27 cellular contexts compared by ENCODE assay signal in genomic region chr16:66030036-66030435, GRCh38.
DNase-seq lines count a peak whose midpoint lies in the region; ATAC-seq, FAIRE-seq and TF ChIP-seq lines count a peak whose summit lies in the region.
"Had no signal": no experiment of that assay in that cellular context is flagged by ENCODE, and none has a peak within 500 bp of the region (broad histone marks: within the 10 kb centered on the region; RNA-seq: fewer than 3 reads in every experiment).

No MANE protein-coding gene starts in this region.

- FAIRE-seq in HepG2 (lab: Jason Lieb, UNC) = no peak
- FAIRE-seq: GM12878 had no signal

- H3K4me2 ChIP-seq in HepG2 (ENCODE audit: low read depth, low read length) = no peak overlapping the region
- H3K4me2 ChIP-seq in OCI-LY7 (ENCODE audit: low read length) = no peak overlapping the region

- DNase-seq in AG10803 (ENCODE audit: low read depth) = peak; percentile 43
- DNase-seq in M059J (ENCODE audit: low read depth) = peak; percentile 74
- DNase-seq in choroid plexus epithelial cell (ENCODE audit: low read depth) = peak; percentile 82
- DNase-seq in HepG2 (ENCODE audit: low spot score) = no peak
- DNase-seq in OCI-LY7 (ENCODE audit: low spot score) = no peak
- no peak for DNase-seq in GM19238 (ENCODE audit: insufficient read length, low spot score)
- no peak for DNase-seq in upper lobe of left lung
- DNase-seq: activated CD4-positive, alpha-beta T cell treated with anti-CD3 and anti-CD28 coated beads, Interleukin-2, amount 50 U/mL, for 1 hour; activated naive CD8-positive, alpha-beta T cell treated with anti-CD3 and anti-CD28 coated beads, Interleukin-2, amount 10 ng/mL, durations not matched to agents 7 days and 5 days; CD8-positive, alpha-beta T cell; head of caudate nucleus; midbrain; NCI-H1092; NCI-H1930; NCI-H345; NCI-H82; PC-3; SHP77 treated with DMSO at 0.1 percent for 48 hours; stimulated activated CD4-positive, alpha-beta T cell treated with anti-CD3 and anti-CD28 coated beads, Interleukin-2, amount 100 ng/mL, for 24 hours; uterus had no signal

- no peaks in the 10 kb centered on the region for H3K9me3 ChIP-seq in mesodermal cell (ENCODE audit: control insufficient read depth, low read length)
- H3K9me3 ChIP-seq in HepG2 (ENCODE audit: low read length) = peaks cover under 1% of the 10 kb centered on the region; the same call in 1 of the 2 replicates
- H3K9me3 ChIP-seq in OCI-LY7 (ENCODE audit: low read length) = no peaks in the 10 kb centered on the region
- peaks cover 0 to 1% (median under 1%) of the 10 kb centered on the region in 4 donors for H3K9me3 ChIP-seq in upper lobe of left lung
- H3K9me3 ChIP-seq: breast epithelium, suprapubic skin, uterus had no signal

- no peak overlapping the region for H3K9ac ChIP-seq in HepG2 (ENCODE audit: insufficient read depth, low read depth, low read length)

- H4K20me1 ChIP-seq in HepG2 (ENCODE audit: insufficient read depth, low read length) (no peaks in the 10 kb centered on the region), OCI-LY7 (ENCODE audit: insufficient read depth, low read length) (no peaks in the 10 kb centered on the region)

- H3K4me1 ChIP-seq in mesodermal cell (ENCODE audit: control insufficient read depth, insufficient read depth, low read length, poor library complexity, severe bottlenecking) = peaks cover 15% of the 10 kb centered on the region
- H3K4me1 ChIP-seq in HepG2 (ENCODE audit: insufficient read depth, low read length) = no peaks in the 10 kb centered on the region
- no peaks in the 10 kb centered on the region for H3K4me1 ChIP-seq in OCI-LY7 (ENCODE audit: insufficient read depth, low read length, poor library complexity, severe bottlenecking)
- H3K4me1 ChIP-seq in upper lobe of left lung = no peaks in the 10 kb centered on the region
- H3K4me1 ChIP-seq: breast epithelium, uterus had no signal

- POLR2A ChIA-PET in HepG2 (lab: Yijun Ruan, JAX) (no interaction called here), OCI-LY7 (lab: Charles Lee) (no interaction called here)

- H2AFZ ChIP-seq in HepG2 (ENCODE audit: low read length) = no peak overlapping the region
- H2AFZ ChIP-seq in OCI-LY7 (ENCODE audit: low read length) = no peak overlapping the region

- CTCF ChIA-PET in HepG2 (lab: Yijun Ruan, JAX; ENCODE audit: low intra/inter-chr PET ratio, low total read pairs) (no interaction called here), OCI-LY7 (lab: Charles Lee; ENCODE audit: unreplicated experiment) (no interaction called here)

- H3K36me3 ChIP-seq in mesodermal cell (ENCODE audit: control insufficient read depth, insufficient read depth, low read length) (no peaks in the 10 kb centered on the region), HepG2 (replicated peaks in 1 of 2; ENCODE audit: control insufficient read depth in 1 of 2, insufficient read depth in 2 of 2, low read length in 2 of 2) (no peaks in the 10 kb centered on the region), OCI-LY7 (ENCODE audit: insufficient read depth, low read length) (no peaks in the 10 kb centered on the region), upper lobe of left lung (no peaks in the 10 kb centered on the region)
- H3K36me3 ChIP-seq: breast epithelium, suprapubic skin, uterus had no signal

- intact Hi-C loops in HepG2 (cut with micrococcal nuclease; ENCODE audit: unreplicated experiment) (no loop called here), OCI-LY7 (cut with micrococcal nuclease; ENCODE audit: unreplicated experiment) (no loop called here)

- in situ Hi-C loops in HepG2 (cut with HindIII; ENCODE audit: extremely low pct_ligation_motif_present, low pct_unique_long_range_greater_than_20kb) = no loop called here

- no peak for TF ChIP-seq POLR2A in HepG2 (IDR thresholded peaks at IDR 0.05; ENCODE audit: insufficient read depth in 1 of 2, low read depth in 2 of 2, low read length in 2 of 2)
- TF ChIP-seq POLR2A in upper lobe of left lung (IDR thresholded peaks at IDR 0.05) = no peak

- TF ChIP-seq EP300 in HepG2 (IDR thresholded peaks at IDR 0.05; ENCODE audit: low read depth in 2 of 2, low read length in 2 of 2) = no peak
- no peak for TF ChIP-seq EP300 in HepG2 (CRISPR knock-in tag; IDR thresholded peaks at IDR 0.05; ENCODE audit: borderline replicate concordance)
- TF ChIP-seq EP300 in upper lobe of left lung (IDR thresholded peaks at IDR 0.05) = no peak

- BruUV-seq in HepG2 (replicated peaks; lab: Mats Ljungman, UMichigan) (no TSS peak), OCI-LY7 (replicated peaks; lab: Mats Ljungman, UMichigan) (no TSS peak)

- ATAC-seq in HepG2 (no peak), upper lobe of left lung (ENCODE audit: low FRiP score in 2 of 2) (no peak)
- ATAC-seq: CD8-positive, alpha-beta T cell; GM12878; left lobe of liver; PC-3; stimulated activated effector memory CD8-positive, alpha-beta T cell treated with anti-CD3 and anti-CD28 coated beads, Interleukin-12 subunit alpha, Interleukin-12 subunit beta, amount 100 ng/mL, for 72 hours had no signal

- peak overlapping the region; percentile 45 for H3K27ac ChIP-seq in mesodermal cell (ENCODE audit: low read depth, low read length, severe bottlenecking)
- H3K27ac ChIP-seq in HepG2 (ENCODE audit: extremely low read length, insufficient read depth, low read length) = no peak overlapping the region
- H3K27ac ChIP-seq in OCI-LY7 (ENCODE audit: low read depth, low read length, poor library complexity, severe bottlenecking) = no peak overlapping the region
- H3K27ac ChIP-seq in upper lobe of left lung = peak overlapping the region in 2 of 4 donors; percentile 18 to 27
- H3K27ac ChIP-seq: breast epithelium, suprapubic skin, uterus had no signal

- no peak for TF ChIP-seq CTCF in AG10803 (conservative IDR thresholded peaks at IDR 0.05; ENCODE audit: low read length)
- TF ChIP-seq CTCF in choroid plexus epithelial cell (conservative IDR thresholded peaks at IDR 0.05; ENCODE audit: low read depth, low read length) = no peak
- TF ChIP-seq CTCF in HepG2 (CRISPR knock-in tag; IDR thresholded peaks at IDR 0.05) = no peak
- TF ChIP-seq CTCF in OCI-LY7 (conservative IDR thresholded peaks at IDR 0.05; ENCODE audit: low read length) = no peak
- TF ChIP-seq CTCF in upper lobe of left lung (IDR thresholded peaks at IDR 0.05) = no peak

- H3K4me3 ChIP-seq in AG10803 (ENCODE audit: low read length) (no peak overlapping the region), choroid plexus epithelial cell (ENCODE audit: low read depth, low read length) (no peak overlapping the region), mesodermal cell (ENCODE audit: extremely low read depth, insufficient read depth, low read length, poor library complexity, severe bottlenecking) (no peak overlapping the region), HepG2 (replicated peaks in 1 of 3; ENCODE audit: insufficient read depth in 1 of 3, low read depth in 2 of 3, low read length in 3 of 3) (no peak overlapping the region), OCI-LY7 (ENCODE audit: low read depth, low read length, poor library complexity, severe bottlenecking) (no peak overlapping the region), upper lobe of left lung (no peak overlapping the region)
- H3K4me3 ChIP-seq: breast epithelium, coronary artery, GM12878, suprapubic skin, uterus had no signal

- TF ChIP-seq RAD21 in HepG2 (CRISPR knock-in tag; IDR thresholded peaks at IDR 0.05) = no peak

- H3K27me3 ChIP-seq in HepG2 (ENCODE audit: control insufficient read depth in 1 of 2, insufficient read depth in 2 of 2, low read length in 2 of 2) (no peaks in the 10 kb centered on the region), upper lobe of left lung (no peaks in the 10 kb centered on the region)
- H3K27me3 ChIP-seq: breast epithelium, suprapubic skin, uterus had no signal

- H3K79me2 ChIP-seq in HepG2 (ENCODE audit: insufficient read depth, low read length) (no peaks in the 10 kb centered on the region), OCI-LY7 (ENCODE audit: insufficient read depth, low read depth, low read length) (no peaks in the 10 kb centered on the region)

- WGBS in mesodermal cell (ENCODE audit: insufficient coverage in 2 of 2), 2 experiments = 83 to 100% methylated on average over 1 to 4 of the region's 4 CpGs
- WGBS in HepG2 (ENCODE audit: low lambda C conversion rate) = 7% methylated on average over 4 of the region's 4 CpGs
- WGBS in upper lobe of left lung, 2 donors = 71 to 73% methylated on average over 4 of the region's 4 CpGs

- no peaks in the 10 kb centered on the region for H3K9me2 ChIP-seq in OCI-LY7 (ENCODE audit: insufficient read depth, low read length)

TF ChIP-seq in HepG2, 621 proteins besides CTCF, POLR2A, EP300 and RAD21:
- TF ChIP-seq ZNF180 (CRISPR knock-in tag; IDR thresholded peaks at IDR 0.05; ENCODE audit: borderline replicate concordance, low read depth) (no peak), STAT6 (CRISPR knock-in tag; IDR thresholded peaks at IDR 0.05; ENCODE audit: borderline replicate concordance) (no peak), ZNF781 (CRISPR knock-in tag; IDR thresholded peaks at IDR 0.05; ENCODE audit: borderline replicate concordance, not compliant biosample characterization) (no peak), ETS1 (CRISPR knock-in tag; IDR thresholded peaks at IDR 0.05) (no peak)

Comparison
In these comparisons a context has a peak if more than half of its experiments do, and no peak if none do; other contexts are left out.
1. DNase-seq: peak in AG10803 (single experiment), M059J (single experiment) and choroid plexus epithelial cell (single experiment); none in HepG2 (single experiment), OCI-LY7 (single experiment), GM19238 (single experiment) and upper lobe of left lung (0 of 2).